ENCODE assay signal across 8 cellular contexts in the genomic region with DNA sequence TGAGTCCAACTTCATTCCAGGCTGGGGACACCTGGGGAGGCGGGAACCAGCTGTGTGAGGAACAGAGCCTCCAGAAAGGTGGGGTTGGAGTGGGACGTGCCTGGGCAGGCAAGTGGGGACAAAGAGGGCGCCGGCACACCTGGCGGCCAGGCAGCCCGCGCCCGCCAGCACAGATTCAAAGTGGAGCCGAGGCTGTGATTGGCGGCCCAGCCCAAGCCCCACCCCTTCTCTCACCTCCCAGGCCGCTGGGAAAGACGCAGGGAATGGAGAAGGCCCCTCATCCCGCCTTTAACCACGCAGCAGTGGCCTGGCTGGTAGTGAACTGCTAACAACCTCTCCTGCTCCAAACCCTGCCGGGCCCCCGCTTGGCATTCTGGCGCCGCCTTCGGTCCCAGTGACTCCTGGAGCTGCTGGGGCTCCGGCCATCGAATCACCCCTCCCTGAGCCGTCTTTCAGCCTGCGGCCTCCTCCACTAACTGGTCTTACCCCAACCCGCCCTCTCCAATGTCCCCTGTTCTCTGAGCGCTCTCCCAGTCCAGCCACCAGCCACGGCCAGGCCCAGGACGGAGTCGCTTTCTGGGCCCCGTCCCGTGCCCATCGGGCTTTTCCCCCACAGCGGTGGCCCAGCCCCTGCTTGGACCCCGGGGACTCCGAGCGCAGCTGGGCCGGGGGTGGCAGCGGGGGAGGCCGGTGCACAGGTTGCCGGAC. TPM values are rescaled to one million over a fixed set of nuclear protein-coding genes. Genes with fewer than 3 reads are reported as not detected.
DNase-seq lines count a peak whose midpoint lies in the region; ATAC-seq and TF ChIP-seq lines count a peak whose summit lies in the region.

No MANE protein-coding gene starts in this region.

- CTCF ChIA-PET in naive thymus-derived CD4-positive, alpha-beta T cell (lab: Charles Lee), result interaction anchor here (21.3 kb wide), 1 partner anchor 36 kb away, joined by 475 read pairs; no protein-coding TSS in a partner anchor

- H3K27ac ChIP-seq in coronary artery, result peak overlapping the region; percentile 82 to 86
- no peak overlapping the region for H3K27ac ChIP-seq in naive thymus-derived CD4-positive, alpha-beta T cell (ENCODE audit: low read depth, low read length)

- H3K4me3 ChIP-seq in coronary artery, result peak overlapping the region; percentile 75
- no peak overlapping the region for H3K4me3 ChIP-seq in naive thymus-derived CD4-positive, alpha-beta T cell (ENCODE audit: low read length)

- H3K4me1 Mint-ChIP-seq in naive thymus-derived CD4-positive, alpha-beta T cell, result peaks cover 5 to 19% (median 11%) of the 10 kb centered on the region in 7 donors

- peaks cover 0 to 6% (median 0%) of the 10 kb centered on the region in 5 donors for H3K36me3 Mint-ChIP-seq in naive thymus-derived CD4-positive, alpha-beta T cell

- DNase-seq in NCI-H2107 (lab: John Stamatoyannopoulos, UW), result peak; percentile 50
- no peak for DNase-seq in coronary artery (ENCODE audit: low spot score)
- no peak for DNase-seq in naive thymus-derived CD4-positive, alpha-beta T cell
- no peak for DNase-seq in activated effector memory CD4-positive, alpha-beta T cell treated with anti-CD3 and anti-CD28 coated beads, Interleukin-2, amount 50 U/mL, for 16 hours
- no peak for DNase-seq in SIG-M5 treated with dmso at 0.1 percent for 504 hours (lab: John Stamatoyannopoulos, UW; ENCODE audit: unreplicated experiment)
- no peak for DNase-seq in erythroblast (lab: John Stamatoyannopoulos, UW)

- H3K27ac Mint-ChIP-seq in naive thymus-derived CD4-positive, alpha-beta T cell, result no peak overlapping the region

- POLR2A ChIA-PET in naive thymus-derived CD4-positive, alpha-beta T cell (lab: Charles Lee), result interaction anchor here (0.8 to 11.6 kb wide), 3 partner anchors 28 to 34 kb away, joined by 5 to 80 read pairs (median 75); a partner anchor contains a TSS

- peaks cover 0 to 4% (median 0%) of the 10 kb centered on the region in 11 donors for H3K9me3 Mint-ChIP-seq in naive thymus-derived CD4-positive, alpha-beta T cell

- no peaks in the 10 kb centered on the region for H3K36me3 ChIP-seq in naive thymus-derived CD4-positive, alpha-beta T cell (ENCODE audit: control insufficient read depth in 2 of 3, insufficient read depth in 3 of 3, low read length in 3 of 3)

- peak overlapping the region in 7 of 10 donors; percentile 17 to 63 (median 32) for H3K4me3 Mint-ChIP-seq in naive thymus-derived CD4-positive, alpha-beta T cell

- intact Hi-C loops in naive thymus-derived CD4-positive, alpha-beta T cell (cut with micrococcal nuclease), result no loop called here

- H3K4me1 ChIP-seq in naive thymus-derived CD4-positive, alpha-beta T cell (ENCODE audit: control insufficient read depth in 2 of 2, insufficient read depth in 2 of 2, low read length in 2 of 2), result peaks cover 0 to 3% of the 10 kb centered on the region in 2 donors

- H3K27me3 Mint-ChIP-seq in naive thymus-derived CD4-positive, alpha-beta T cell, result peaks cover 15 to 28% (median 21%) of the 10 kb centered on the region in 5 donors

- ATAC-seq in GM19438 (IDR thresholded peaks at IDR 0.05; ENCODE audit: low read depth, unreplicated experiment) (peak; percentile 19), GM18511 (IDR thresholded peaks at IDR 0.05; ENCODE audit: unreplicated experiment) (no peak)
- ATAC-seq in naive thymus-derived CD4-positive, alpha-beta T cell, result no peak

- TF ChIP-seq CTCF in coronary artery (IDR thresholded peaks at IDR 0.05), result no peak

- no peak for TF ChIP-seq POLR2A in erythroblast (IDR thresholded peaks at IDR 0.05; ENCODE audit: low read length)

- H3K27me3 ChIP-seq in naive thymus-derived CD4-positive, alpha-beta T cell (ENCODE audit: control insufficient read depth in 2 of 2, insufficient read depth in 2 of 2, low read length in 2 of 2), result no peaks in the 10 kb centered on the region

- no peaks in the 10 kb centered on the region for H3K9me3 ChIP-seq in naive thymus-derived CD4-positive, alpha-beta T cell (ENCODE audit: control insufficient read depth in 2 of 3, low read length in 3 of 3)

RNA-seq across cellular contexts. Expression of a gene that starts 27.9 kb away (rescaled TPM):
- 1,000 to 10,000 TPM; 1,211 to 1,988 (median 1,290) TPM for total RNA-seq in naive thymus-derived CD4-positive, alpha-beta T cell
- polyA plus RNA-seq in naive thymus-derived CD4-positive, alpha-beta T cell, result 1,000 to 10,000 TPM; 1,543 to 2,051 TPM
